ENCODE assay signal across 19 cellular contexts in genomic region chr3:192170031-192170430, GRCh38.
"Had no signal": no experiment of that assay in that cellular context is flagged by ENCODE, and none has a peak within 500 bp of the region (broad histone marks: within the 10 kb centered on the region; RNA-seq: fewer than 3 reads in every experiment).

No MANE protein-coding gene starts in this region.

- H3K36me3 ChIP-seq: suprapubic skin had no signal

- ATAC-seq: activated T-helper 17 cell treated with anti-CD3 and anti-CD28 coated beads, Interleukin-2, amount 50 U/mL, for 72 hours had no signal

- H3K4me1 ChIP-seq: suprapubic skin had no signal

- H3K27ac ChIP-seq: suprapubic skin had no signal

- H3K9me3 Mint-ChIP-seq: activated B cell treated with CpG ODN at 0.5 μM for 24 hours; activated CD4-positive, alpha-beta memory T cell treated with anti-CD3 and anti-CD28 coated beads, Interleukin-2, amount 10 ng/mL, durations not matched to agents 7 days and 5 days; activated naive CD4-positive, alpha-beta T cell treated with anti-CD3 and anti-CD28 coated beads for 36 hours; nephron had no signal

- H3K4me1 Mint-ChIP-seq: activated B cell treated with CpG ODN at 0.5 μM for 24 hours; activated CD4-positive, alpha-beta memory T cell treated with anti-CD3 and anti-CD28 coated beads, Interleukin-2, amount 10 ng/mL, durations not matched to agents 7 days and 5 days; activated T-helper 17 cell treated with anti-CD3 and anti-CD28 coated beads, Interleukin-2, amount 50 U/mL, for 72 hours; nephron had no signal

- H3K27ac Mint-ChIP-seq: activated B cell treated with CpG ODN at 0.5 μM for 24 hours; activated CD4-positive, alpha-beta memory T cell treated with anti-CD3 and anti-CD28 coated beads, Interleukin-2, amount 10 ng/mL, durations not matched to agents 7 days and 5 days; activated naive CD4-positive, alpha-beta T cell treated with anti-CD3 and anti-CD28 coated beads for 36 hours; activated T-helper 17 cell treated with anti-CD3 and anti-CD28 coated beads, Interleukin-2, amount 50 U/mL, for 72 hours; nephron had no signal

- H3K9me3 ChIP-seq: suprapubic skin had no signal

- H3K4me3 Mint-ChIP-seq: activated B cell treated with CpG ODN at 0.5 μM for 24 hours; activated CD4-positive, alpha-beta memory T cell treated with anti-CD3 and anti-CD28 coated beads, Interleukin-2, amount 10 ng/mL, durations not matched to agents 7 days and 5 days; activated naive CD4-positive, alpha-beta T cell treated with anti-CD3 and anti-CD28 coated beads for 36 hours; activated T-helper 17 cell treated with anti-CD3 and anti-CD28 coated beads, Interleukin-2, amount 50 U/mL, for 72 hours; nephron had no signal

- H3K4me3 ChIP-seq: lung, suprapubic skin had no signal

- DNase-seq: activated B cell treated with CpG ODN at 0.5 μM for 24 hours; activated CD4-positive, alpha-beta memory T cell treated with anti-CD3 and anti-CD28 coated beads, Interleukin-2, amount 10 ng/mL, durations not matched to agents 7 days and 5 days; activated CD4-positive, alpha-beta T cell treated with anti-CD3 and anti-CD28 coated beads for 48 hours; activated naive CD4-positive, alpha-beta T cell treated with anti-CD3 and anti-CD28 coated beads for 36 hours; activated T-cell treated with anti-CD3 and anti-CD28 coated beads, Interleukin-2, amount 50 U/mL, for 1 hour; effector CD8-positive, alpha-beta T cell; foreskin melanocyte; glutamatergic neuron; hippocampal formation; midbrain; posterior cingulate gyrus; retina; stimulated activated CD4-positive, alpha-beta T cell treated with anti-CD3 and anti-CD28 coated beads, Interleukin-2, amount 100 ng/mL, for 24 hours; stimulated activated naive CD4-positive, alpha-beta T cell treated with Interleukin-2 at 50 U/mL for 16 hours; trophoblast cell had no signal

- H3K27me3 Mint-ChIP-seq: activated CD4-positive, alpha-beta memory T cell treated with anti-CD3 and anti-CD28 coated beads, Interleukin-2, amount 10 ng/mL, durations not matched to agents 7 days and 5 days; activated T-helper 17 cell treated with anti-CD3 and anti-CD28 coated beads, Interleukin-2, amount 50 U/mL, for 72 hours had no signal

- H3K27me3 ChIP-seq: suprapubic skin had no signal
